ENCODE assay signal across 8 cellular contexts in the genomic region with DNA sequence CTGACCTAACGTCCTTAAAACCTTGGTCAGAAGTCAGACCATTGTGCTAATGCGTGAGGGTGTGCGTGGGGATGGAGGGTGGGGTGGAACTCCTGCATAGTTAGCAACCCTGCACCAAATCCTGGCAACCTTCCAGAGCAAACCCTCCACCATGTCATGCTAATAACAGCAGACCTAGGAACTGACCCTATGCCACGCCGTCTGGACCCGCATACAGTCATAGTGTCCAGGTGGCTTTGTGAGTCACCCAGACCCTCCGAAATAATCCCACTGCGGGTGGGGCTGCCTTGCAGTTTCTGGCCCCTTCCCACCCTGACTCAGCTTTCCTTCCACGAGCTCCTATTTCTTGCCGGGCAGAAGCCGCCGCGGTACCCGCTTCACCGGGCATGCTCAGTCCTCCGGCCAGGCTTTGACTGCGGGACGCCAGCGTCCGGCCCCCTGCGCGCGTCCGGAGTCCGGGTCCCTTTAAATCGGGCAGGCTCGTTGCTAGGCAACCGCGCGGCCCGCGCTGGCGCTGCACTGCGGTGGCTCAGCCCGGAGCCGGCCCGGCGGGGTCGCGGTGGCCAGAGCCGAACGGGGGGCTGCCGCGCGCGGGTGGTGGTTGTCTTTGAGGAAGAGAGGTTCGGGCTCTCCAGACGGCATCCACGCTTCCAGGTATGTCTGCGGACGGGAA. TPM values are rescaled to one million over a fixed set of nuclear protein-coding genes. Genes with fewer than 3 reads are reported as not detected.
DNase-seq lines count a peak whose midpoint lies in the region; ATAC-seq and TF ChIP-seq lines count a peak whose summit lies in the region.

TSS of gene CCDC160 (plus strand) at position 493 of the 673 bp plus-strand sequence. CDS start 7,619 bp downstream, outside the sequence.

- H3K4me1 Mint-ChIP-seq in activated naive CD8-positive, alpha-beta T cell treated with anti-CD3 and anti-CD28 coated beads, Interleukin-2, amount 50 U/mL, for 24 hours: peaks cover under 1% of the 10 kb centered on the region

- no peaks in the 10 kb centered on the region for H3K36me3 Mint-ChIP-seq in activated naive CD8-positive, alpha-beta T cell treated with anti-CD3 and anti-CD28 coated beads, Interleukin-2, amount 50 U/mL, for 24 hours (ENCODE audit: low read depth)

- no peaks in the 10 kb centered on the region for H3K36me3 ChIP-seq in hepatocyte (replicated peaks; ENCODE audit: insufficient read depth, low read depth)

- no peak within 1 kb of the TSS for H3K27ac ChIP-seq in hepatocyte

- 49% methylated on average over 46 of the region's 51 CpGs for WGBS in hepatocyte (ENCODE audit: low lambda C conversion rate, missing lambda C conversion rate)

- ATAC-seq in HG03159 (IDR thresholded peaks at IDR 0.05; ENCODE audit: unreplicated experiment) (peak; percentile 66), GM19467 (IDR thresholded peaks at IDR 0.05; ENCODE audit: unreplicated experiment) (no peak), GM21717 (IDR thresholded peaks at IDR 0.05; ENCODE audit: unreplicated experiment) (no peak)
- peak; percentile 46 for ATAC-seq in activated naive CD8-positive, alpha-beta T cell treated with anti-CD3 and anti-CD28 coated beads, Interleukin-2, amount 50 U/mL, for 24 hours

- H3K79me2 ChIP-seq in hepatocyte: no peaks in the 10 kb centered on the region

- no peaks in the 10 kb centered on the region for H3K27me3 ChIP-seq in hepatocyte

- H3K27ac Mint-ChIP-seq in activated naive CD8-positive, alpha-beta T cell treated with anti-CD3 and anti-CD28 coated beads, Interleukin-2, amount 50 U/mL, for 24 hours: no peak within 1 kb of the TSS

- POLR2A ChIA-PET in GM10248 (lab: Yijun Ruan, JAX): no interaction called here

- TF ChIP-seq CTCF in GM10248 (IDR thresholded peaks at IDR 0.05; ENCODE audit: control extremely low read depth, extremely low read depth, low read depth, missing control alignments) (no peak), hepatocyte (IDR thresholded peaks at IDR 0.05; ENCODE audit: poor library complexity) (no peak), retinal pigment epithelial cell (conservative IDR thresholded peaks at IDR 0.05; ENCODE audit: low read depth, low read length) (no peak)

- no peaks in the 10 kb centered on the region for H4K20me1 ChIP-seq in hepatocyte (ENCODE audit: insufficient read depth, poor library complexity, severe bottlenecking)

- peak within 1 kb of the TSS; percentile 35 for H3K4me3 ChIP-seq in hepatocyte
- H3K4me3 ChIP-seq in retinal pigment epithelial cell (ENCODE audit: low read length): peak within 1 kb of the TSS; percentile 58

- peak within 1 kb of the TSS; percentile 85 for H3K4me2 ChIP-seq in hepatocyte

- H3K9me2 ChIP-seq in hepatocyte (replicated peaks; ENCODE audit: insufficient read depth): no peaks in the 10 kb centered on the region

- no peaks in the 10 kb centered on the region for H3K9me3 ChIP-seq in hepatocyte (ENCODE audit: low read depth)

- H3K9me3 Mint-ChIP-seq in activated naive CD8-positive, alpha-beta T cell treated with anti-CD3 and anti-CD28 coated beads, Interleukin-2, amount 50 U/mL, for 24 hours: no peaks in the 10 kb centered on the region

- CTCF ChIA-PET in GM10248 (lab: Yijun Ruan, JAX): no interaction called here

- peak within 1 kb of the TSS; percentile 56 for H2AFZ ChIP-seq in hepatocyte

- peaks cover 13% of the 10 kb centered on the region for H3K27me3 Mint-ChIP-seq in activated naive CD8-positive, alpha-beta T cell treated with anti-CD3 and anti-CD28 coated beads, Interleukin-2, amount 50 U/mL, for 24 hours

- DNase-seq in GM10248 (ENCODE audit: extremely low spot score): peak; percentile 20
- DNase-seq in activated naive CD8-positive, alpha-beta T cell treated with anti-CD3 and anti-CD28 coated beads, Interleukin-2, amount 50 U/mL, for 24 hours: peak; percentile 8
- peak; percentile 68 for DNase-seq in hepatocyte (ENCODE audit: low spot score)
- DNase-seq in retinal pigment epithelial cell (ENCODE audit: low read depth): no peak
- DNase-seq in stimulated activated naive CD4-positive, alpha-beta T cell treated with Interleukin-2 at 50 U/mL for 16 hours (lab: John Stamatoyannopoulos, UW): no peak

- peak within 1 kb of the TSS; percentile 34 for H3K4me3 Mint-ChIP-seq in activated naive CD8-positive, alpha-beta T cell treated with anti-CD3 and anti-CD28 coated beads, Interleukin-2, amount 50 U/mL, for 24 hours

- H3K4me1 ChIP-seq in hepatocyte (ENCODE audit: insufficient read depth): no peaks in the 10 kb centered on the region

RNA-seq across cellular contexts. Expression of gene CCDC160, which starts in this region (rescaled TPM):
- total RNA-seq in hepatocyte: 0.47 and 0.84 TPM in 2 replicates
- polyA plus RNA-seq in hepatocyte: 1.9 TPM in 1 of 2 replicates, not detected in the other

Comparison
In these comparisons a context has a peak if more than half of its experiments do, and no peak if none do; other contexts are left out.
1. DNase-seq: peak in GM10248 (single experiment), activated naive CD8-positive, alpha-beta T cell treated with anti-CD3 and anti-CD28 coated beads, Interleukin-2, amount 50 U/mL, for 24 hours (single experiment) and hepatocyte (single experiment); none in retinal pigment epithelial cell (single experiment) and stimulated activated naive CD4-positive, alpha-beta T cell treated with Interleukin-2 at 50 U/mL for 16 hours (single experiment).
2. ATAC-seq: peak in HG03159 (single experiment) and activated naive CD8-positive, alpha-beta T cell treated with anti-CD3 and anti-CD28 coated beads, Interleukin-2, amount 50 U/mL, for 24 hours (single experiment); none in GM19467 (single experiment) and GM21717 (single experiment).